1 cellular context compared by ENCODE assay signal in genomic region chr14:24381363-24382102, GRCh38.
TF ChIP-seq lines count a peak whose summit lies in the region.

No MANE protein-coding gene starts in this region.

TF ChIP-seq in HepG2, 621 proteins besides CTCF, POLR2A, EP300 and RAD21:
- TF ChIP-seq MEF2D (CRISPR knock-in tag; IDR thresholded peaks at IDR 0.05) (no peak), GABPA (IDR thresholded peaks at IDR 0.05; ENCODE audit: low read depth, low read length) (peak; percentile 24; the same call in 1 of the 2 replicates), GABPA (CRISPR knock-in tag; IDR thresholded peaks at IDR 0.05; ENCODE audit: low read depth) (no peak), DNMT3B (CRISPR knock-in tag; conservative IDR thresholded peaks at IDR 0.05) (no peak), NONO (IDR thresholded peaks at IDR 0.05) (no peak), NONO (CRISPR knock-in tag; conservative IDR thresholded peaks at IDR 0.05) (no peak), RELA (CRISPR knock-in tag; IDR thresholded peaks at IDR 0.05) (no peak), SETDB1 (CRISPR knock-in tag; IDR thresholded peaks at IDR 0.05; ENCODE audit: borderline replicate concordance) (no peak), ZNF574 (CRISPR knock-in tag; IDR thresholded peaks at IDR 0.05) (no peak), NR2F2 (IDR thresholded peaks at IDR 0.05; ENCODE audit: borderline replicate concordance, low read depth) (no peak), FLYWCH1 (CRISPR knock-in tag; IDR thresholded peaks at IDR 0.05) (no peak), ETV5 (CRISPR knock-in tag; IDR thresholded peaks at IDR 0.05; ENCODE audit: borderline replicate concordance) (no peak), ZNF616 (CRISPR knock-in tag; IDR thresholded peaks at IDR 0.05; ENCODE audit: low read depth) (no peak), MXD3 (CRISPR knock-in tag; IDR thresholded peaks at IDR 0.05) (no peak), ZNF891 (CRISPR knock-in tag; IDR thresholded peaks at IDR 0.05) (0 out of 2 replicates have a peak, but pooled peaks have one; percentile 30), MAX (IDR thresholded peaks at IDR 0.05) (no peak), CBFB (CRISPR knock-in tag; IDR thresholded peaks at IDR 0.05) (no peak), ATAD3A (CRISPR knock-in tag; IDR thresholded peaks at IDR 0.05) (no peak), TCF12 (IDR thresholded peaks at IDR 0.05) (no peak), TCF12 (CRISPR knock-in tag; IDR thresholded peaks at IDR 0.05) (no peak), KLF15 (CRISPR knock-in tag; IDR thresholded peaks at IDR 0.05; ENCODE audit: borderline replicate concordance) (no peak), ZMYM2 (CRISPR knock-in tag; IDR thresholded peaks at IDR 0.05) (no peak), ZNF230 (CRISPR knock-in tag; IDR thresholded peaks at IDR 0.05) (no peak), SOX13 (IDR thresholded peaks at IDR 0.05) (no peak), SOX13 (CRISPR knock-in tag; conservative IDR thresholded peaks at IDR 0.05 in 1 of 2, IDR thresholded peaks at IDR 0.05 in 1 of 2) (no peak), ZNF879 (CRISPR knock-in tag; IDR thresholded peaks at IDR 0.05) (no peak), HMGA1 (CRISPR knock-in tag; conservative IDR thresholded peaks at IDR 0.05) (no peak), KLF6 (CRISPR knock-in tag; IDR thresholded peaks at IDR 0.05) (no peak)
- TF ChIP-seq, protein P1, sequence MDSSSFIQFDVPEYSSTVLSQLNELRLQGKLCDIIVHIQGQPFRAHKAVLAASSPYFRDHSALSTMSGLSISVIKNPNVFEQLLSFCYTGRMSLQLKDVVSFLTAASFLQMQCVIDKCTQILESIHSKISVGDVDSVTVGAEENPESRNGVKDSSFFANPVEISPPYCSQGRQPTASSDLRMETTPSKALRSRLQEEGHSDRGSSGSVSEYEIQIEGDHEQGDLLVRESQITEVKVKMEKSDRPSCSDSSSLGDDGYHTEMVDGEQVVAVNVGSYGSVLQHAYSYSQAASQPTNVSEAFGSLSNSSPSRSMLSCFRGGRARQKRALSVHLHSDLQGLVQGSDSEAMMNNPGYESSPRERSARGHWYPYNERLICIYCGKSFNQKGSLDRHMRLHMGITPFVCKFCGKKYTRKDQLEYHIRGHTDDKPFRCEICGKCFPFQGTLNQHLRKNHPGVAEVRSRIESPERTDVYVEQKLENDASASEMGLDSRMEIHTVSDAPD (CRISPR knock-in tag; IDR thresholded peaks at IDR 0.05) = no peak
- TF ChIP-seq, protein P2, sequence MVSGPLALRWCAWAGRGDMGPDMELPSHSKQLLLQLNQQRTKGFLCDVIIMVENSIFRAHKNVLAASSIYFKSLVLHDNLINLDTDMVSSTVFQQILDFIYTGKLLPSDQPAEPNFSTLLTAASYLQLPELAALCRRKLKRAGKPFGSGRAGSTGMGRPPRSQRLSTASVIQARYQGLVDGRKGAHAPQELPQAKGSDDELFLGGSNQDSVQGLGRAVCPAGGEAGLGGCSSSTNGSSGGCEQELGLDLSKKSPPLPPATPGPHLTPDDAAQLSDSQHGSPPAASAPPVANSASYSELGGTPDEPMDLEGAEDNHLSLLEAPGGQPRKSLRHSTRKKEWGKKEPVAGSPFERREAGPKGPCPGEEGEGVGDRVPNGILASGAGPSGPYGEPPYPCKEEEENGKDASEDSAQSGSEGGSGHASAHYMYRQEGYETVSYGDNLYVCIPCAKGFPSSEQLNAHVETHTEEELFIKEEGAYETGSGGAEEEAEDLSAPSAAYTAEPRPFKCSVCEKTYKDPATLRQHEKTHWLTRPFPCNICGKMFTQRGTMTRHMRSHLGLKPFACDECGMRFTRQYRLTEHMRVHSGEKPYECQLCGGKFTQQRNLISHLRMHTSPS (CRISPR knock-in tag; IDR thresholded peaks at IDR 0.05; ENCODE audit: low read depth) = 0 out of 2 replicates have a peak, but pooled peaks have one; percentile 32
